ENCODE assay signal across 8 cellular contexts in the genomic region with DNA sequence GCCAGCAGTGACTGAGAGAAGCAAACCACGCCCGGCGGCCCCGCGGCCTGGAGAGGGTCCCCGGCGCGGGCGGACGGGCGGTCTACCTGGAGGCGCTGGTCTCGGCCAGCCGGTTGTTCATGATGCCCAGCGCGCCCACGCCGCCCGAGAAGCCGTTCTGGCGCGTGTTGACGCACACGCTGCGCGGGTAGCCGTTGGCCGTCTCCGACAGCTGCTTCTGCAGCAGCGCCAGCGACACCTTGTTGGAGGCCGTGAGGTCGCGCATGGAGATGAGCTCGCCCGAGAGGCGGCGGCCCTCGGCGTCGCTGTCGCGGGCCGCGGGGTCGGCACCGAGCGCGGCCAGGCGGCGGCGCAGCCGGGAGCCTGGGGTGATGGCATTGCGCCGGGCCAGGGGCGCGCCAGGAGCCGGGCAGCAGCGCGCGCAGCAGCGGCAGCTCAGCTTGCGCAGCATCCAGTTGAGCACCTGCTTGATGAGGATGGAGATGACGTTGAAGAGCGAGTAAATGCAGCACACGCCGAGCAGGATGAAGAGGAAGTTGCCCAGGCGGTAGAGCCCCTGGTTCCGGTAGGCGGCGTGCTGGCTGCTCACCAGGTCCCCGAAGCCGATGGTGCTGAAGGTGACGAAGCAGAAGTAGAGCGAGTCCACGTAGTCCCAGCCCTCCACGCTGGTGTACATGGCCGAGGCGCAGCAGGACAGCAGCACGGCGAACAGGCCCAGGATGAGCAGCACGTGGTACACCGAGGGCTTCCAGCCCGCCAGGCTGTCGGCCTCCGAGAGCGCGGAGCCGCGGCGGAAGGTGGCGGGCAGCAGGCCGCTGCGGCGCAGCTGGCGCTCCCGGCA. TPM values are rescaled to one million over a fixed set of nuclear protein-coding genes. Genes with fewer than 3 reads are reported as not detected.
A peak's percentile ranks its signal among the peaks of the same experiment; 100 is the strongest.
DNase-seq lines count a peak whose midpoint lies in the region; ATAC-seq and TF ChIP-seq lines count a peak whose summit lies in the region.

No MANE protein-coding gene starts in this region.

- ATAC-seq in GM18909 (IDR thresholded peaks at IDR 0.05; ENCODE audit: poor library complexity, unreplicated experiment) (peak; percentile 82), HG03175 (IDR thresholded peaks at IDR 0.05; ENCODE audit: unreplicated experiment) (peak; percentile 82)
- ATAC-seq in activated CD8-positive, alpha-beta T cell treated with anti-CD3 and anti-CD28 coated beads, Interleukin-2, amount 10 ng/mL, durations not matched to agents 7 days and 5 days: peak; percentile 92
- peak; percentile 90 to 92 for ATAC-seq in stimulated activated naive B cell treated with anti-CD40 and anti-IgM and Interleukin-4, amounts not matched to agents 10 μg/mL and 1 μg/mL and 100 μg/mL, for 72 hours (replicated peaks)

- no peaks in the 10 kb centered on the region for H3K36me3 ChIP-seq in muscle layer of colon (ENCODE audit: insufficient read depth, low read length)

- H3K9me3 Mint-ChIP-seq in activated CD8-positive, alpha-beta T cell treated with anti-CD3 and anti-CD28 coated beads, Interleukin-2, amount 10 ng/mL, durations not matched to agents 7 days and 5 days (ENCODE audit: insufficient read depth): no peaks in the 10 kb centered on the region
- H3K9me3 Mint-ChIP-seq in stimulated activated naive B cell treated with anti-CD40 and anti-IgM and Interleukin-4, amounts not matched to agents 10 μg/mL and 1 μg/mL and 100 μg/mL, for 72 hours: no peaks in the 10 kb centered on the region

- peaks cover 2% of the 10 kb centered on the region for H3K27me3 Mint-ChIP-seq in activated CD8-positive, alpha-beta T cell treated with anti-CD3 and anti-CD28 coated beads, Interleukin-2, amount 10 ng/mL, durations not matched to agents 7 days and 5 days (ENCODE audit: low read depth)
- no peaks in the 10 kb centered on the region for H3K27me3 Mint-ChIP-seq in stimulated activated naive B cell treated with anti-CD40 and anti-IgM and Interleukin-4, amounts not matched to agents 10 μg/mL and 1 μg/mL and 100 μg/mL, for 72 hours

- H3K36me3 Mint-ChIP-seq in activated CD8-positive, alpha-beta T cell treated with anti-CD3 and anti-CD28 coated beads, Interleukin-2, amount 10 ng/mL, durations not matched to agents 7 days and 5 days (ENCODE audit: low read depth): peaks cover 2% of the 10 kb centered on the region
- H3K36me3 Mint-ChIP-seq in stimulated activated naive B cell treated with anti-CD40 and anti-IgM and Interleukin-4, amounts not matched to agents 10 μg/mL and 1 μg/mL and 100 μg/mL, for 72 hours: peaks cover 2 to 12% of the 10 kb centered on the region in 2 donors

- H3K4me3 ChIP-seq in AG04450 (ENCODE audit: low read depth, low read length): peak overlapping the region; percentile 61
- peak overlapping the region; percentile 36 to 45 for H3K4me3 ChIP-seq in muscle layer of colon (ENCODE audit: low read depth in 1 of 2, low read length in 2 of 2)

- H3K9me3 ChIP-seq in AG04450 (ENCODE audit: control insufficient read depth, insufficient read depth, low read length): no peaks in the 10 kb centered on the region
- H3K9me3 ChIP-seq in muscle layer of colon (ENCODE audit: low read length): no peaks in the 10 kb centered on the region

- DNase-seq in AG04450 (ENCODE audit: low read depth, low spot score) (no peak), NCI-H524 (lab: John Stamatoyannopoulos, UW) (peak; percentile 78 to 90)
- peak; percentile 85 for DNase-seq in activated CD8-positive, alpha-beta T cell treated with anti-CD3 and anti-CD28 coated beads, Interleukin-2, amount 10 ng/mL, durations not matched to agents 7 days and 5 days
- peak; percentile 29 for DNase-seq in effector CD8-positive, alpha-beta T cell (lab: John Stamatoyannopoulos, UW)
- peak; percentile 81 for DNase-seq in stimulated activated naive B cell treated with anti-CD40 and anti-IgM and Interleukin-4, amounts not matched to agents 10 μg/mL and 1 μg/mL and 100 μg/mL, for 72 hours

- no peak overlapping the region for H3K9ac ChIP-seq in muscle layer of colon (ENCODE audit: low read length)

- POLR2A ChIA-PET in AG04450 (lab: Yijun Ruan, JAX): no interaction called here
- POLR2A ChIA-PET in activated CD8-positive, alpha-beta T cell treated with anti-CD3 and anti-CD28 coated beads, Interleukin-2, amount 10 ng/mL, durations not matched to agents 7 days and 5 days (lab: Charles Lee): interaction anchor here (0.8 to 1.6 kb wide), 3 partner anchors 16 to 35 kb away, joined by 3 to 11 read pairs (median 4); no protein-coding TSS in a partner anchor

- CTCF ChIA-PET in AG04450 (lab: Charles Lee): interaction anchor here (0.7 to 1.0 kb wide), 2 partner anchors 84 to 503 kb away, joined by 3 to 5 read pairs; no protein-coding TSS in a partner anchor
- CTCF ChIA-PET in activated CD8-positive, alpha-beta T cell treated with anti-CD3 and anti-CD28 coated beads, Interleukin-2, amount 10 ng/mL, durations not matched to agents 7 days and 5 days (lab: Charles Lee): interaction anchor here (0.7 to 3.6 kb wide), 13 partner anchors 11 to 246 kb away, joined by 3 to 17 read pairs (median 4); partner anchors contain the start of gene MSH2

- H3K27me3 ChIP-seq in AG04450 (ENCODE audit: control insufficient read depth, insufficient read depth, low read length) (peaks cover 15% of the 10 kb centered on the region), muscle layer of colon (ENCODE audit: control insufficient read depth in 1 of 2, insufficient read depth in 2 of 2, low read length in 2 of 2) (no peaks in the 10 kb centered on the region)

- H3K27ac ChIP-seq in AG04450 (ENCODE audit: low read depth, low read length) (no peak overlapping the region), muscle layer of colon (ENCODE audit: low read depth, low read length) (no peak overlapping the region)

- peak; percentile 39 for TF ChIP-seq CTCF in AG04450 (IDR thresholded peaks at IDR 0.05; ENCODE audit: low read depth, low read length)

- H3K4me1 ChIP-seq in muscle layer of colon (ENCODE audit: insufficient read depth, low read length): peaks cover 4% of the 10 kb centered on the region

- peak overlapping the region; percentile 94 for H3K27ac Mint-ChIP-seq in activated CD8-positive, alpha-beta T cell treated with anti-CD3 and anti-CD28 coated beads, Interleukin-2, amount 10 ng/mL, durations not matched to agents 7 days and 5 days
- H3K27ac Mint-ChIP-seq in stimulated activated naive B cell treated with anti-CD40 and anti-IgM and Interleukin-4, amounts not matched to agents 10 μg/mL and 1 μg/mL and 100 μg/mL, for 72 hours: peak overlapping the region; percentile 95

- peak overlapping the region; percentile 81 for H3K4me3 Mint-ChIP-seq in activated CD8-positive, alpha-beta T cell treated with anti-CD3 and anti-CD28 coated beads, Interleukin-2, amount 10 ng/mL, durations not matched to agents 7 days and 5 days
- H3K4me3 Mint-ChIP-seq in stimulated activated naive B cell treated with anti-CD40 and anti-IgM and Interleukin-4, amounts not matched to agents 10 μg/mL and 1 μg/mL and 100 μg/mL, for 72 hours: peak overlapping the region; percentile 90 to 91

- peaks cover 36% of the 10 kb centered on the region for H3K4me1 Mint-ChIP-seq in activated CD8-positive, alpha-beta T cell treated with anti-CD3 and anti-CD28 coated beads, Interleukin-2, amount 10 ng/mL, durations not matched to agents 7 days and 5 days (ENCODE audit: low read depth)
- peaks cover 4 to 11% of the 10 kb centered on the region in 2 donors for H3K4me1 Mint-ChIP-seq in stimulated activated naive B cell treated with anti-CD40 and anti-IgM and Interleukin-4, amounts not matched to agents 10 μg/mL and 1 μg/mL and 100 μg/mL, for 72 hours

RNA-seq across cellular contexts. Expression of gene KCNK12, which starts 49.7 kb away (rescaled TPM):
- polyA plus RNA-seq in AG04450 (2011; rRNA removed): 0.01 TPM in 1 of 2 replicates, not detected in the other
- polyA minus RNA-seq in AG04450 (2011; rRNA and poly(A)+ RNA removed): 0.05 TPM in 1 of 2 replicates, not detected in the other
- total RNA-seq in activated CD8-positive, alpha-beta T cell treated with anti-CD3 and anti-CD28 coated beads, Interleukin-2, amount 10 ng/mL, durations not matched to agents 7 days and 5 days: under 1 TPM; 0.16 to 0.31 TPM
